ENCODE assay signal across 11 cellular contexts in the genomic region with DNA sequence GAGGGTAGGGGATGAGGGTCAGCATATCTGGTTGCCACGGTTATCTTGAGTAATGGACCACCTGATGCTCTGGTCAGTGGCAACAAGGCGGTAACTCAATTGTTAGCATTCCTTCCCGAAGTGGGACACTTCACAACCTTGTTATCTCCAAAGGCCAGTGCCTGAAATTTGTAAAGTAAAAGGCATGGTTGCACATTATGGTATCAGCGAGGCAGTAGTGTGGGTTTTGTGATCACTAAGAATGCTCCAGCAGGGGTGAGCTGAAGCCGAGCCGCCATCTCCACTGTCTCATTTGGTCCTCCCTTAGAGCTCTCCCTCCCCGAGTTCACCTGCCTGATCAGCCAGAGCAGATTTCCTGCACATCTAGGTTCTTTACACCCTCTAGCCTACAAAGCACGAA. TPM values are rescaled to one million over a fixed set of nuclear protein-coding genes. Genes with fewer than 3 reads are reported as not detected.
DNase-seq lines count a peak whose midpoint lies in the region; ATAC-seq and TF ChIP-seq lines count a peak whose summit lies in the region.
"Had no signal": no experiment of that assay in that cellular context is flagged by ENCODE, and none has a peak within 500 bp of the region (broad histone marks: within the 10 kb centered on the region; RNA-seq: fewer than 3 reads in every experiment).

No MANE protein-coding gene starts in this region.

- no peak overlapping the region for H3K4me3 ChIP-seq in liver (ENCODE audit: low read depth in 1 of 3, low read length in 3 of 3)
- H3K4me3 ChIP-seq in skeletal muscle tissue (ENCODE audit: low read length in 3 of 3): peak overlapping the region; percentile 6 to 59 (median 52)
- no peak overlapping the region for H3K4me3 ChIP-seq in naive thymus-derived CD4-positive, alpha-beta T cell (ENCODE audit: low read length)

- H3K36me3 Mint-ChIP-seq in MCF 10A (ENCODE audit: insufficient read depth, unreplicated experiment): no peaks in the 10 kb centered on the region
- H3K36me3 Mint-ChIP-seq in naive thymus-derived CD4-positive, alpha-beta T cell: no peaks in the 10 kb centered on the region
- H3K36me3 Mint-ChIP-seq: CD4-positive, CD25-positive, alpha-beta regulatory T cell had no signal

- in situ Hi-C loops in G401 (cut with HindIII; ENCODE audit: low sequenced_read_pairs): no loop called here

- peaks cover 4% of the 10 kb centered on the region for H3K9me3 Mint-ChIP-seq in MCF 10A (ENCODE audit: unreplicated experiment)
- H3K9me3 Mint-ChIP-seq in naive thymus-derived CD4-positive, alpha-beta T cell: peaks cover 0 to 4% (median 0%) of the 10 kb centered on the region in 11 donors

- CTCF ChIA-PET in MCF 10A (lab: Yijun Ruan, JAX): interaction anchor here (0.9 to 1.3 kb wide), 2 partner anchors 73 to 85 kb away, joined by 4 to 5 read pairs; no protein-coding TSS in a partner anchor
- CTCF ChIA-PET in naive thymus-derived CD4-positive, alpha-beta T cell (lab: Charles Lee): no interaction called here

- TF ChIP-seq CTCF in MCF 10A (IDR thresholded peaks at IDR 0.05; ENCODE audit: unreplicated experiment) (no peak), liver (IDR thresholded peaks at IDR 0.05; ENCODE audit: low read depth, low read length, missing input control) (no peak)

- no peak overlapping the region for H3K9ac ChIP-seq in liver (ENCODE audit: low read depth in 1 of 2, low read length in 2 of 2)
- peak overlapping the region; percentile 57 to 68 (median 68) for H3K9ac ChIP-seq in skeletal muscle tissue (ENCODE audit: low read depth in 1 of 3, low read length in 3 of 3)

- H3K9me3 ChIP-seq in liver (ENCODE audit: control insufficient read depth in 4 of 4, low read length in 3 of 4) (no peaks in the 10 kb centered on the region), skeletal muscle tissue (ENCODE audit: control insufficient read depth in 3 of 3, low read length in 3 of 3) (no peaks in the 10 kb centered on the region)
- no peaks in the 10 kb centered on the region for H3K9me3 ChIP-seq in naive thymus-derived CD4-positive, alpha-beta T cell (ENCODE audit: control insufficient read depth in 2 of 3, low read length in 3 of 3)

- peaks cover 50% of the 10 kb centered on the region for H3K4me1 Mint-ChIP-seq in MCF 10A (ENCODE audit: insufficient read depth, unreplicated experiment)
- H3K4me1 Mint-ChIP-seq in naive thymus-derived CD4-positive, alpha-beta T cell: peaks cover 0 to 4% (median 0%) of the 10 kb centered on the region in 7 donors

- DNase-seq in G401 (ENCODE audit: low spot score) (peak; percentile 2), MCF 10A (ENCODE audit: unreplicated experiment) (no peak), A172 (ENCODE audit: low spot score) (no peak), NCI-H82 (lab: John Stamatoyannopoulos, UW) (no peak)
- DNase-seq in naive thymus-derived CD4-positive, alpha-beta T cell: no peak
- DNase-seq: CD4-positive, CD25-positive, alpha-beta regulatory T cell; T-helper 2 cell had no signal

- 76% methylated on average over 8 of the region's 8 CpGs for WGBS in liver

- H3K4me1 ChIP-seq in liver (ENCODE audit: control insufficient read depth in 4 of 4, insufficient read depth in 4 of 4, low read length in 3 of 4) (peaks cover 21 to 39% (median 36%) of the 10 kb centered on the region in 4 donors), skeletal muscle tissue (ENCODE audit: control insufficient read depth in 3 of 3, insufficient read depth in 3 of 3, low read length in 3 of 3) (peaks cover 53 to 55% (median 53%) of the 10 kb centered on the region in 3 donors)
- H3K4me1 ChIP-seq in naive thymus-derived CD4-positive, alpha-beta T cell (ENCODE audit: control insufficient read depth in 2 of 2, insufficient read depth in 2 of 2, low read length in 2 of 2): no peaks in the 10 kb centered on the region

- H3K27me3 ChIP-seq in liver (ENCODE audit: control insufficient read depth in 4 of 4, insufficient read depth in 4 of 4, low read length in 3 of 4) (no peaks in the 10 kb centered on the region), skeletal muscle tissue (ENCODE audit: control insufficient read depth in 3 of 3, insufficient read depth in 3 of 3, low read length in 3 of 3) (no peaks in the 10 kb centered on the region)
- H3K27me3 ChIP-seq in naive thymus-derived CD4-positive, alpha-beta T cell (ENCODE audit: control insufficient read depth in 2 of 2, insufficient read depth in 2 of 2, low read length in 2 of 2): no peaks in the 10 kb centered on the region

- BruUV-seq in MCF 10A (replicated peaks; lab: Mats Ljungman, UMichigan): no TSS peak

- H3K27ac ChIP-seq in liver (ENCODE audit: low read depth in 1 of 2, low read length in 2 of 2): peak overlapping the region; percentile 74 to 76
- peak overlapping the region; percentile 77 for H3K27ac ChIP-seq in skeletal muscle tissue (ENCODE audit: low read depth, low read length)
- no peak overlapping the region for H3K27ac ChIP-seq in naive thymus-derived CD4-positive, alpha-beta T cell (ENCODE audit: low read depth, low read length)
- H3K27ac ChIP-seq: HL-60 had no signal

- H3K27ac Mint-ChIP-seq in MCF 10A (ENCODE audit: low read depth, unreplicated experiment): peak overlapping the region; percentile 77
- H3K27ac Mint-ChIP-seq in naive thymus-derived CD4-positive, alpha-beta T cell: no peak overlapping the region
- H3K27ac Mint-ChIP-seq: CD4-positive, CD25-positive, alpha-beta regulatory T cell had no signal

- no peak overlapping the region for H3K4me3 Mint-ChIP-seq in MCF 10A (ENCODE audit: unreplicated experiment)
- no peak overlapping the region for H3K4me3 Mint-ChIP-seq in naive thymus-derived CD4-positive, alpha-beta T cell
- H3K4me3 Mint-ChIP-seq: CD4-positive, CD25-positive, alpha-beta regulatory T cell had no signal

- ATAC-seq in GM18520 (IDR thresholded peaks at IDR 0.05; ENCODE audit: unreplicated experiment): no peak
- ATAC-seq in naive thymus-derived CD4-positive, alpha-beta T cell: no peak

- TF ChIP-seq RAD21 in liver (IDR thresholded peaks at IDR 0.05): no peak

- no peaks in the 10 kb centered on the region for H3K27me3 Mint-ChIP-seq in MCF 10A (ENCODE audit: insufficient read depth, unreplicated experiment)
- peaks cover 0 to 15% (median 0%) of the 10 kb centered on the region in 5 donors for H3K27me3 Mint-ChIP-seq in naive thymus-derived CD4-positive, alpha-beta T cell

- POLR2A ChIA-PET in MCF 10A (lab: Yijun Ruan, JAX): no interaction called here
- POLR2A ChIA-PET in naive thymus-derived CD4-positive, alpha-beta T cell (lab: Charles Lee): no interaction called here

- no peaks in the 10 kb centered on the region for H3K36me3 ChIP-seq in liver (ENCODE audit: control insufficient read depth in 4 of 4, insufficient read depth in 3 of 4, low read depth in 1 of 4, low read length in 3 of 4)
- no peaks in the 10 kb centered on the region for H3K36me3 ChIP-seq in skeletal muscle tissue (ENCODE audit: control insufficient read depth in 3 of 3, insufficient read depth in 3 of 3, low read length in 3 of 3)
- no peaks in the 10 kb centered on the region for H3K36me3 ChIP-seq in naive thymus-derived CD4-positive, alpha-beta T cell (ENCODE audit: control insufficient read depth in 2 of 3, insufficient read depth in 3 of 3, low read length in 3 of 3)

- intact Hi-C loops in MCF 10A (cut with micrococcal nuclease): loop anchor here (2.0 kb wide), 1 partner anchor 49 kb away; no protein-coding TSS in a partner anchor
- intact Hi-C loops in naive thymus-derived CD4-positive, alpha-beta T cell (cut with micrococcal nuclease): no loop called here

TF ChIP-seq in liver, 16 proteins besides CTCF, POLR2A, EP300 and RAD21:
- TF ChIP-seq GABPA (IDR thresholded peaks at IDR 0.05 in 1 of 2, conservative IDR thresholded peaks at IDR 0.05 in 1 of 2) (no peak), JUND (IDR thresholded peaks at IDR 0.05) (no peak), FOXA1 (IDR thresholded peaks at IDR 0.05) (no peak)
- TF ChIP-seq, protein P1, sequence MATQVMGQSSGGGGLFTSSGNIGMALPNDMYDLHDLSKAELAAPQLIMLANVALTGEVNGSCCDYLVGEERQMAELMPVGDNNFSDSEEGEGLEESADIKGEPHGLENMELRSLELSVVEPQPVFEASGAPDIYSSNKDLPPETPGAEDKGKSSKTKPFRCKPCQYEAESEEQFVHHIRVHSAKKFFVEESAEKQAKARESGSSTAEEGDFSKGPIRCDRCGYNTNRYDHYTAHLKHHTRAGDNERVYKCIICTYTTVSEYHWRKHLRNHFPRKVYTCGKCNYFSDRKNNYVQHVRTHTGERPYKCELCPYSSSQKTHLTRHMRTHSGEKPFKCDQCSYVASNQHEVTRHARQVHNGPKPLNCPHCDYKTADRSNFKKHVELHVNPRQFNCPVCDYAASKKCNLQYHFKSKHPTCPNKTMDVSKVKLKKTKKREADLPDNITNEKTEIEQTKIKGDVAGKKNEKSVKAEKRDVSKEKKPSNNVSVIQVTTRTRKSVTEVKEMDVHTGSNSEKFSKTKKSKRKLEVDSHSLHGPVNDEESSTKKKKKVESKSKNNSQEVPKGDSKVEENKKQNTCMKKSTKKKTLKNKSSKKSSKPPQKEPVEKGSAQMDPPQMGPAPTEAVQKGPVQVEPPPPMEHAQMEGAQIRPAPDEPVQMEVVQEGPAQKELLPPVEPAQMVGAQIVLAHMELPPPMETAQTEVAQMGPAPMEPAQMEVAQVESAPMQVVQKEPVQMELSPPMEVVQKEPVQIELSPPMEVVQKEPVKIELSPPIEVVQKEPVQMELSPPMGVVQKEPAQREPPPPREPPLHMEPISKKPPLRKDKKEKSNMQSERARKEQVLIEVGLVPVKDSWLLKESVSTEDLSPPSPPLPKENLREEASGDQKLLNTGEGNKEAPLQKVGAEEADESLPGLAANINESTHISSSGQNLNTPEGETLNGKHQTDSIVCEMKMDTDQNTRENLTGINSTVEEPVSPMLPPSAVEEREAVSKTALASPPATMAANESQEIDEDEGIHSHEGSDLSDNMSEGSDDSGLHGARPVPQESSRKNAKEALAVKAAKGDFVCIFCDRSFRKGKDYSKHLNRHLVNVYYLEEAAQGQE (IDR thresholded peaks at IDR 0.05): no peak

RNA-seq across cellular contexts. Expression of a gene that starts 50.5 kb away (rescaled TPM):
- 11.6 and 26.8 TPM in 2 replicates for total RNA-seq in G401 (2014; rRNA removed; shearing (Covaris generic))
- 11.4 and 13.5 TPM in 2 replicates for total RNA-seq in MCF 10A (2022)
- 1 to 10 TPM; 4.4 to 8.7 TPM for total RNA-seq in liver
- 1 to 10 TPM; 2.4 to 3.2 TPM for polyA plus RNA-seq in liver
- 11.5 TPM for total RNA-seq in skeletal muscle tissue
- 7.6 and 20.3 TPM in 2 replicates for total RNA-seq in A172 (2014; rRNA removed; shearing (Covaris generic))
- 1 to 10 TPM in 2 of 5 experiments, under 1 TPM in 2, not detected in 1; 0.11 to 1.5 (median 0.72) TPM for total RNA-seq in naive thymus-derived CD4-positive, alpha-beta T cell
- under 1 TPM; 0.20 to 0.58 TPM for polyA plus RNA-seq in naive thymus-derived CD4-positive, alpha-beta T cell

Comparison
In these comparisons a context has a peak if more than half of its experiments do, and no peak if none do; other contexts are left out.
1. H3K4me3 ChIP-seq: peak in skeletal muscle tissue (3 of 3); none in liver (0 of 3) and naive thymus-derived CD4-positive, alpha-beta T cell (single experiment).
2. H3K9ac ChIP-seq: peak in skeletal muscle tissue (3 of 3); none in liver (0 of 2).